ENCODE assay signal across 16 cellular contexts in genomic region chr2:168976034-168976654, GRCh38. TPM values are rescaled to one million over a fixed set of nuclear protein-coding genes. Genes with fewer than 3 reads are reported as not detected.
DNase-seq lines count a peak whose midpoint lies in the region; ATAC-seq, FAIRE-seq and TF ChIP-seq lines count a peak whose summit lies in the region.
"Had no signal": no experiment of that assay in that cellular context is flagged by ENCODE, and none has a peak within 500 bp of the region (broad histone marks: within the 10 kb centered on the region; RNA-seq: fewer than 3 reads in every experiment).

No MANE protein-coding gene starts in this region.

- no peak overlapping the region for H3K4me3 Mint-ChIP-seq in MCF 10A (ENCODE audit: unreplicated experiment)
- H3K4me3 Mint-ChIP-seq: activated naive CD4-positive, alpha-beta T cell treated with anti-CD3 and anti-CD28 coated beads for 36 hours; stimulated activated naive CD8-positive, alpha-beta T cell treated with anti-CD3 and anti-CD28 coated beads, Interleukin-15, Interleukin-2, amounts not matched to agents 100 ng/mL and 50 ng/mL, for 24 hours had no signal

- H2AFZ ChIP-seq in mammary epithelial cell (ENCODE audit: low read depth, low read length) (peak overlapping the region; percentile 45), K562 (ENCODE audit: low read depth, low read length) (peak overlapping the region; percentile 67)

- in situ Hi-C loops in mammary epithelial cell (cut with MboI; ENCODE audit: low sequenced_read_pairs in 2 of 2) (no loop called here), K562 (cut with MboI) (no loop called here)

- H3K27me3 ChIP-seq in mammary epithelial cell (ENCODE audit: insufficient read depth, low read length) = no peaks in the 10 kb centered on the region
- H3K27me3 ChIP-seq in K562 (ENCODE audit: control insufficient read depth in 2 of 2, insufficient read depth in 2 of 2, low read length in 2 of 2) = no peaks in the 10 kb centered on the region

- 98% methylated on average over 6 of the region's 6 CpGs for WGBS in mammary epithelial cell (ENCODE audit: low coverage, missing lambda C conversion rate)
- WGBS in K562 (ENCODE audit: insufficient coverage, low coverage, missing lambda C conversion rate) = 0% methylated on average over 6 of the region's 6 CpGs

- FAIRE-seq in K562 (lab: Jason Lieb, UNC) = peak; percentile 100

- H3K27ac ChIP-seq in mammary epithelial cell (ENCODE audit: insufficient read depth, low read depth, low read length) (no peak overlapping the region), K562 (ENCODE audit: extremely low read depth, low read depth, low read length) (peak overlapping the region; percentile 70)
- H3K27ac ChIP-seq: HL-60 had no signal

- no peaks in the 10 kb centered on the region for H3K4me1 ChIP-seq in mammary epithelial cell (ENCODE audit: insufficient read depth, low read length)
- peaks cover 4 to 10% of the 10 kb centered on the region in 2 experiments; a peak in 3 of 5 replicates for H3K4me1 ChIP-seq in K562 (replicated peaks in 1 of 2; ENCODE audit: control insufficient read depth in 2 of 2, insufficient read depth in 2 of 2, low read length in 2 of 2)

- H3K9me3 Mint-ChIP-seq in MCF 10A (ENCODE audit: unreplicated experiment) = peaks cover 8% of the 10 kb centered on the region
- H3K9me3 Mint-ChIP-seq: activated naive CD4-positive, alpha-beta T cell treated with anti-CD3 and anti-CD28 coated beads for 36 hours had no signal

- H3K4me3 ChIP-seq in mammary epithelial cell (replicated peaks in 1 of 3; ENCODE audit: insufficient read depth in 1 of 3, low read depth in 2 of 3, low read length in 3 of 3) (no peak overlapping the region), K562 (no peak overlapping the region)

- peak; percentile 98 for ATAC-seq in K562
- ATAC-seq in stimulated activated naive CD8-positive, alpha-beta T cell treated with anti-CD3 and anti-CD28 coated beads, Interleukin-15, Interleukin-2, amounts not matched to agents 100 U/mL and 50 U/mL, for 24 hours = peak; percentile 29
- no peak for ATAC-seq in HG03175 (IDR thresholded peaks at IDR 0.05; ENCODE audit: unreplicated experiment)

- TF ChIP-seq POLR2A in K562 (conservative IDR thresholded peaks at IDR 0.05) = no peak

- no peaks in the 10 kb centered on the region for H3K27me3 Mint-ChIP-seq in MCF 10A (ENCODE audit: insufficient read depth, unreplicated experiment)
- H3K27me3 Mint-ChIP-seq: stimulated activated naive CD8-positive, alpha-beta T cell treated with anti-CD3 and anti-CD28 coated beads, Interleukin-15, Interleukin-2, amounts not matched to agents 100 ng/mL and 50 ng/mL, for 24 hours had no signal

- TF ChIP-seq CTCF in mammary epithelial cell (conservative IDR thresholded peaks at IDR 0.05 in 1 of 2, IDR thresholded peaks at IDR 0.05 in 1 of 2; ENCODE audit: extremely low read depth in 1 of 2, insufficient read depth in 1 of 2, low read depth in 1 of 2, low read length in 2 of 2) (no peak), MCF 10A (IDR thresholded peaks at IDR 0.05; ENCODE audit: unreplicated experiment) (no peak), K562 (IDR thresholded peaks at IDR 0.05 in 2 of 3, conservative IDR thresholded peaks at IDR 0.05 in 1 of 3; ENCODE audit: insufficient read depth in 2 of 3, low read depth in 1 of 3, low read length in 3 of 3) (no peak)

- TF ChIP-seq EP300 in K562 (IDR thresholded peaks at IDR 0.05; ENCODE audit: low read length) = peak; percentile 99

- H3K4me2 ChIP-seq in mammary epithelial cell (ENCODE audit: insufficient read depth, low read depth, low read length) (no peak overlapping the region), K562 (ENCODE audit: insufficient read depth, low read length) (peak overlapping the region; percentile 64)

- dilution Hi-C loops in mammary epithelial cell (cut with HindIII; ENCODE audit: low sequenced_read_pairs) = no loop called here

- H3K27ac Mint-ChIP-seq in MCF 10A (ENCODE audit: low read depth, unreplicated experiment) = no peak overlapping the region
- H3K27ac Mint-ChIP-seq: activated naive CD4-positive, alpha-beta T cell treated with anti-CD3 and anti-CD28 coated beads for 36 hours; stimulated activated naive CD8-positive, alpha-beta T cell treated with anti-CD3 and anti-CD28 coated beads, Interleukin-15, Interleukin-2, amounts not matched to agents 100 ng/mL and 50 ng/mL, for 24 hours had no signal

- H3K9ac ChIP-seq in mammary epithelial cell (ENCODE audit: insufficient read depth, low read length) = no peak overlapping the region
- H3K9ac ChIP-seq in K562 (ENCODE audit: insufficient read depth in 1 of 2, low read depth in 2 of 2, low read length in 2 of 2) = peak overlapping the region in 1 of 2 experiments; percentile 18; a peak in 1 of 4 replicates

- H4K20me1 ChIP-seq in mammary epithelial cell (ENCODE audit: insufficient read depth, low read length) (no peaks in the 10 kb centered on the region), K562 (replicated peaks; ENCODE audit: control insufficient read depth, insufficient read depth, low read length) (no peaks in the 10 kb centered on the region)

- H3K9me1 ChIP-seq in K562 (ENCODE audit: control insufficient read depth, insufficient read depth, low read length) = no peaks in the 10 kb centered on the region

- H3K9me3 ChIP-seq in mammary epithelial cell (replicated peaks; ENCODE audit: insufficient read depth, low read length) (no peaks in the 10 kb centered on the region), K562 (replicated peaks; ENCODE audit: control insufficient read depth, insufficient read depth, low read depth, low read length) (peaks cover 11% of the 10 kb centered on the region)

- CTCF ChIA-PET in mammary epithelial cell (lab: Charles Lee; ENCODE audit: low non-redundant PET) = no interaction called here
- CTCF ChIA-PET in MCF 10A (lab: Yijun Ruan, JAX) = interaction anchor here (0.7 kb wide), 1 partner anchor 155 kb away, joined by 4 read pairs; no protein-coding TSS in a partner anchor
- CTCF ChIA-PET in K562 (lab: Yijun Ruan, JAX; ENCODE audit: low intra/inter-chr PET ratio) = no interaction called here

- DNase-seq in mammary epithelial cell (no peak), MCF 10A (ENCODE audit: unreplicated experiment) (no peak), NCI-H748 (lab: John Stamatoyannopoulos, UW; ENCODE audit: unreplicated experiment) (peak; percentile 69), K562 (ENCODE audit: extremely low read depth in 1 of 4, low spot score in 3 of 4) (peak; percentile 65 to 98 (median 81)), posterior cingulate gyrus (no peak), globus pallidus (ENCODE audit: low spot score) (no peak)
- DNase-seq in stimulated activated naive CD8-positive, alpha-beta T cell treated with anti-CD3 and anti-CD28 coated beads, Interleukin-15, Interleukin-2, amounts not matched to agents 100 U/mL and 50 U/mL, for 24 hours = no peak
- DNase-seq: activated naive CD4-positive, alpha-beta T cell treated with anti-CD3 and anti-CD28 coated beads for 36 hours; AML-193; MV-4-11; stimulated activated CD4-positive, alpha-beta T cell treated with anti-CD3 and anti-CD28 coated beads, Interleukin-4, amount 100 ng/mL, for 1 hour had no signal

- BruUV-seq in mammary epithelial cell (replicated peaks; lab: Mats Ljungman, UMichigan) (no TSS peak), MCF 10A (replicated peaks; lab: Mats Ljungman, UMichigan) (no TSS peak), K562 (replicated peaks; lab: Mats Ljungman, UMichigan) (no TSS peak)

- POLR2A ChIA-PET in MCF 10A (lab: Yijun Ruan, JAX) (no interaction called here), K562 (lab: Yijun Ruan, JAX) (interaction anchor here (0.6 kb wide), 1 partner anchor 16 kb away, joined by 3 read pairs; no protein-coding TSS in a partner anchor)

- H3K36me3 ChIP-seq in mammary epithelial cell (ENCODE audit: insufficient read depth, low read length) (no peaks in the 10 kb centered on the region), K562 (ENCODE audit: control insufficient read depth, insufficient read depth, low read length) (no peaks in the 10 kb centered on the region)

- peak in 1 of 2 experiments; percentile 55; a peak in 2 of 4 replicates for TF ChIP-seq RAD21 in K562 (CRISPR knock-in tag; conservative IDR thresholded peaks at IDR 0.05 in 1 of 2, IDR thresholded peaks at IDR 0.05 in 1 of 2)

- H3K4me1 Mint-ChIP-seq in MCF 10A (ENCODE audit: insufficient read depth, unreplicated experiment) = no peaks in the 10 kb centered on the region

- intact Hi-C loops in mammary epithelial cell (cut with micrococcal nuclease) = no loop called here
- intact Hi-C loops in MCF 10A (cut with micrococcal nuclease) = no loop called here
- intact Hi-C loops in K562 (cut with micrococcal nuclease) = loop anchor here (2.0 to 5.0 kb wide), 4 partner anchors 29 to 97 kb away; no protein-coding TSS in a partner anchor
- intact Hi-C loops in posterior cingulate gyrus (cut with DNase I) = no loop called here

- H3K79me2 ChIP-seq in mammary epithelial cell (ENCODE audit: insufficient read depth, low read length) = no peaks in the 10 kb centered on the region
- no peaks in the 10 kb centered on the region for H3K79me2 ChIP-seq in K562 (ENCODE audit: control insufficient read depth, insufficient read depth, low read length)

- H3K36me3 Mint-ChIP-seq in MCF 10A (ENCODE audit: insufficient read depth, unreplicated experiment) = no peaks in the 10 kb centered on the region

TF ChIP-seq in K562, 482 proteins besides CTCF, POLR2A, EP300 and RAD21 (continues in another document):
- TF ChIP-seq ZNF717 (CRISPR knock-in tag; IDR thresholded peaks at IDR 0.05) (no peak), CBX8 (IDR thresholded peaks at IDR 0.05; ENCODE audit: borderline replicate concordance, extremely low read depth, low read depth, low read length, poor library complexity, severe bottlenecking) (no peak)

RNA-seq across cellular contexts. Expression of gene ABCB11, which starts 55.0 kb away (rescaled TPM):
- total RNA-seq in mammary epithelial cell (not detected), MCF 10A (2022) (0.05 TPM in 1 of 2 replicates, not detected in the other), K562 (2014; rRNA removed) (0.08 and 0.23 TPM in 2 replicates), K562 (2014; rRNA removed; fragmentation: Illumina TruSeq; extraction: Trizol) (0.10 and 0.11 TPM in 2 replicates), K562 (2015; rRNA removed; fragmentation: Illumina TruSeq; extraction: Trizol) (0.30 and 0.51 TPM in 2 replicates), K562 (2021) (0.18 and 0.25 TPM in 2 replicates)
- polyA plus RNA-seq in mammary epithelial cell (not detected), K562 (2011; rRNA removed) (0.03 and 0.06 TPM in 2 replicates), K562 (2014; fragmentation: Illumina TruSeq; extraction: Trizol) (0.09 and 0.10 TPM in 2 replicates), K562 (2014; fragmentation: Nextera tagmentation; extraction: Ambion mirVana) (under 1 TPM in 1 of 2 experiments, not detected in 1; 0.06 TPM), K562 (2014; rRNA removed) (0.04 and 0.08 TPM in 2 replicates)
- polyA minus RNA-seq in mammary epithelial cell = not detected
- total RNA-seq in K562 (2011; cell fraction: chromatin; rRNA removed; ENCODE audit: low replicate concordance) = 0.09 and 0.25 TPM in 2 replicates
- 0.13 and 0.17 TPM in 2 replicates for total RNA-seq in K562 (2011; cell fraction: nucleolus; rRNA removed)
- total RNA-seq in K562 (2011; cell fraction: nucleoplasm; rRNA removed) = not detected in 2 replicates
- polyA plus RNA-seq in K562 (2011; cell fraction: cytosol; rRNA removed) = 0.01 TPM in 2 replicates
- 0.07 and 0.09 TPM in 2 replicates for polyA plus RNA-seq in K562 (2011; cell fraction: nucleus; rRNA removed)
- polyA plus RNA-seq in K562 (2012) = 0.12 and 0.40 TPM in 2 replicates
- polyA minus RNA-seq in K562 (2011; rRNA and poly(A)+ RNA removed) = 0.04 and 0.06 TPM in 2 replicates
- polyA minus RNA-seq in K562 (2011; cell fraction: cytosol; rRNA and poly(A)+ RNA removed) = not detected in 2 replicates
- 0.11 and 0.13 TPM in 2 replicates for polyA minus RNA-seq in K562 (2011; cell fraction: nucleus; rRNA and poly(A)+ RNA removed)
- total RNA-seq: activated naive CD4-positive, alpha-beta T cell treated with anti-CD3 and anti-CD28 coated beads for 36 hours; chondrocyte; G401 had no signal

Comparison
In these comparisons a context has a peak if more than half of its experiments do, and no peak if none do; other contexts are left out.
1. DNase-seq: peak in NCI-H748 (single experiment) and K562 (4 of 4); none in mammary epithelial cell (single experiment), MCF 10A (single experiment), stimulated activated naive CD8-positive, alpha-beta T cell treated with anti-CD3 and anti-CD28 coated beads, Interleukin-15, Interleukin-2, amounts not matched to agents 100 U/mL and 50 U/mL, for 24 hours (single experiment), posterior cingulate gyrus (0 of 10) and globus pallidus (single experiment).